1 cellular context compared by ENCODE assay signal in the genomic region with DNA sequence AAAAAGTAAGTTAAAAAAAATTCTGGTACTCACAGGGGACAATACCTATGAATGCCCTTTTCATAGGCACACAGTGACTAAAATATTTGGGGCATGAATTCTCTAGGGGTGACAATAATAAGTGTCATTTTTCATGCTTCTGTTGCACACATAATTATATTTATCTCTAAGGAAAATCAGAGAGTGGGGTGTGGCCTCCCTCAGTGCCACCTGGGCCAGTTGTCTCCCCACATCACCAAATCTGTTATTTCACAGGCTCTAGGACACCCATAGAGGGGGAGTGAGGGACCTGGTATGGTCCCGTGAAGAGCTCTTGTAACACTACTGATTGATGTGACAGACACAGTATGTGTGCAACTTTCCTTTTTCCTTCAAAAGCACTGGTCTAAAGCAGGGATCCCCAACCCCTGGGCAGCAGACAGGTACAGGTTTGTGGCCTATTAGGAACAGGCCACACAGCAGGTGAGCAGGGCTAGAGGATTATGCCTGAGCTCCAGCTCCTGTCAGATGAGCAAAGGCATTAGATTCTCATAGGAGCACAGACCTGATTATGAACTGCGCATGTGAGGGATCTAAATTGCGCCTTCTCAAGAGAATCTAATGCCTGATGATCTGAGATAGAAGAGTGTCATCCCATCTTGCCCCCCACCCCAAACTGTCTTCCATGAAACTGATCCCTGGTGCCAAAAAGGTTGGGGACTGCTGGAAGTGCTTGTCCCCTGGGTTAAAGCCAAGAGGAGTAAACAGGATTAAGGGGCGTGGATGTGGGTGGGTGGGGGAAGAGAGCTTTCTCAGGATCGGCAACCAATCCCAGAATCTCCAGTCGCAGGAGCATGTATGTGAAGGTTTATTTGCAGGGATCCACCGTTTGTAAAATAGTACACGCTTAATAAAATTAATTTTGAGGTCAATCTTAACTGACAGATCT.
TF ChIP-seq lines count a peak whose summit lies in the region.

No MANE protein-coding gene starts in this region.

TF ChIP-seq in IMR-90, 13 proteins besides CTCF, POLR2A, EP300 and RAD21:
- TF ChIP-seq USF2 (IDR thresholded peaks at IDR 0.05; ENCODE audit: low read depth, low read length) = no peak
- no peak for TF ChIP-seq MAZ (IDR thresholded peaks at IDR 0.05; ENCODE audit: borderline replicate concordance, low read depth, low read length)
- TF ChIP-seq SMC3 (IDR thresholded peaks at IDR 0.05; ENCODE audit: low read depth, low read length) = no peak
- TF ChIP-seq MAFK (IDR thresholded peaks at IDR 0.05; ENCODE audit: low read depth, low read length) = no peak
- TF ChIP-seq FOS (IDR thresholded peaks at IDR 0.05; ENCODE audit: low read depth, low read length) = no peak
- no peak for TF ChIP-seq NFE2L2 (IDR thresholded peaks at IDR 0.05; ENCODE audit: low read depth, low read length)
- no peak for TF ChIP-seq RCOR1 (IDR thresholded peaks at IDR 0.05; ENCODE audit: insufficient replicate concordance, low read length)
- no peak for TF ChIP-seq BHLHE40 (IDR thresholded peaks at IDR 0.05; ENCODE audit: low read depth, low read length)
- TF ChIP-seq CHD1 (IDR thresholded peaks at IDR 0.05; ENCODE audit: low read depth, low read length) = no peak
- no peak for TF ChIP-seq ELK1 (IDR thresholded peaks at IDR 0.05; ENCODE audit: borderline replicate concordance, low read depth, low read length)
- TF ChIP-seq RFX5 (IDR thresholded peaks at IDR 0.05; ENCODE audit: low read depth, low read length) = no peak
- no peak for TF ChIP-seq CEBPB (IDR thresholded peaks at IDR 0.05; ENCODE audit: low read depth, low read length)
- no peak for TF ChIP-seq MXI1 (IDR thresholded peaks at IDR 0.05; ENCODE audit: borderline replicate concordance, low read depth, low read length)
